In the genomic region with DNA sequence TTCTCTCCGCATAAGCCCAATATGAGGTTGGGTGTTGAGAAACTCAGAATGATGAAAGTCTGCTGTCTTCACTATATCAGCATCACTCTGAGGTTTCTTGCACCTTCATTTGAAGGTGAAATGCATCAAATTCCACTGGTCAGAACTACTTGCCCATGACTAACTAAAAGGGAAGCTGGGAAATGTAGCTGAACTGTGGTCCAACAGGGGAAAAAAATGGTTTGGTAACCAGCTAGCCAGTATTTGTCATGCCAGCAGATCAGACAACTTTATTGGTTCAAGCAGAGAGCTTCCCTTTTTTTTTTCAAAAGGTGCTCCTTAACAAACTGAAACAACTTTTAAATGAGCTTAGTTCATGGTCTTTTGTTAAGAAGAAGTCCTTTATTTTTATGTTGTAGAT, we compare ENCODE assay signal across 18 cellular contexts. TPM values are rescaled to one million over a fixed set of nuclear protein-coding genes. Genes with fewer than 3 reads are reported as not detected.
A peak's percentile ranks its signal among the peaks of the same experiment; 100 is the strongest.
DNase-seq lines count a peak whose midpoint lies in the region; ATAC-seq and TF ChIP-seq lines count a peak whose summit lies in the region.
"Had no signal": no experiment of that assay in that cellular context is flagged by ENCODE, and none has a peak within 500 bp of the region (broad histone marks: within the 10 kb centered on the region; RNA-seq: fewer than 3 reads in every experiment).

No MANE protein-coding gene starts in this region.

- TF ChIP-seq CTCF in SK-N-SH (IDR thresholded peaks at IDR 0.05) (no peak), choroid plexus epithelial cell (conservative IDR thresholded peaks at IDR 0.05; ENCODE audit: low read depth, low read length) (no peak), thyroid gland (IDR thresholded peaks at IDR 0.05) (no peak)

- H4K20me1 ChIP-seq in SK-N-SH (ENCODE audit: insufficient read depth), result no peaks in the 10 kb centered on the region

- H2AFZ ChIP-seq in SK-N-SH (ENCODE audit: low read depth), result no peak overlapping the region

- no peak overlapping the region for H3K9ac ChIP-seq in SK-N-SH

- POLR2A ChIA-PET in SK-N-SH (lab: Yijun Ruan, JAX), result interaction anchor here (1.3 kb wide), 1 partner anchor 14 kb away, joined by 4 read pairs; the partner anchor contains the start of gene PIK3C2A

- 100% methylated on average over 1 of the region's 1 CpG for WGBS in SK-N-SH (ENCODE audit: low lambda C conversion rate)
- 96 to 97% methylated on average over 1 of the region's 1 CpG for WGBS in thyroid gland, 2 donors

- H3K27me3 ChIP-seq in SK-N-SH (ENCODE audit: insufficient read depth) (no peaks in the 10 kb centered on the region), thyroid gland (no peaks in the 10 kb centered on the region)
- H3K27me3 ChIP-seq: spleen, upper lobe of left lung had no signal

- no peak for TF ChIP-seq EP300 in SK-N-SH (IDR thresholded peaks at IDR 0.05; ENCODE audit: borderline replicate concordance in 1 of 2, low read depth in 1 of 2, low read length in 1 of 2)

- intact Hi-C loops in thyroid gland (cut with DNase I), result no loop called here

- no peak for TF ChIP-seq POLR2A in thyroid gland (IDR thresholded peaks at IDR 0.05)

- no peak for TF ChIP-seq RAD21 in SK-N-SH (IDR thresholded peaks at IDR 0.05; ENCODE audit: low read length)

- no peaks in the 10 kb centered on the region for H3K9me2 ChIP-seq in SK-N-SH

- H3K4me3 ChIP-seq in SK-N-SH (ENCODE audit: low read depth in 2 of 2, low read length in 1 of 2) (no peak overlapping the region), choroid plexus epithelial cell (ENCODE audit: low read depth, low read length) (no peak overlapping the region), thyroid gland (replicated peaks in 1 of 3) (no peak overlapping the region)
- H3K4me3 ChIP-seq: HAP-1, spleen, upper lobe of left lung had no signal

- ATAC-seq in SK-N-SH treated with all-trans-retinoic acid at 6 μM for 48 hours, result no peak
- no peak for ATAC-seq in GM21515 (IDR thresholded peaks at IDR 0.05; ENCODE audit: unreplicated experiment)
- no peak for ATAC-seq in HG03469 (IDR thresholded peaks at IDR 0.05; ENCODE audit: unreplicated experiment)
- ATAC-seq: activated CD4-positive, CD25-positive, alpha-beta regulatory T cell treated with anti-CD3 and anti-CD28 coated beads, Interleukin-2, amount 50 U/mL, for 24 hours; activated CD8-positive, alpha-beta memory T cell treated with anti-CD3 and anti-CD28 coated beads, Interleukin-2, amount 10 ng/mL, durations not matched to agents 7 days and 5 days; naive thymus-derived CD8-positive, alpha-beta T cell; stimulated activated memory B cell treated with anti-CD40 and anti-IgM and Interleukin-4, amounts not matched to agents 10 μg/mL and 1 μg/mL and 100 μg/mL, for 72 hours had no signal

- no peak overlapping the region for H3K27ac ChIP-seq in SK-N-SH (ENCODE audit: low read depth in 2 of 2, low read length in 1 of 2)
- peak overlapping the region; percentile 38 to 82 (median 44) for H3K27ac ChIP-seq in thyroid gland
- H3K27ac ChIP-seq: spleen, upper lobe of left lung had no signal

- CTCF ChIA-PET in SK-N-SH (lab: Yijun Ruan, JAX), result interaction anchor here (1.3 to 2.9 kb wide), 3 partner anchors 8 to 283 kb away, joined by 3 to 11 read pairs (median 10); no protein-coding TSS in a partner anchor

- H3F3A ChIP-seq in SK-N-SH (replicated peaks; ENCODE audit: insufficient read depth), result no peaks in the 10 kb centered on the region

- DNase-seq in SK-N-SH (no peak), NOMO-1 treated with dmso at 0.1 percent for 144 hours (lab: John Stamatoyannopoulos, UW; ENCODE audit: unreplicated experiment) (peak; percentile 35), choroid plexus epithelial cell (ENCODE audit: low read depth) (peak; percentile 84), thyroid gland (no peak)
- DNase-seq in stimulated activated CD4-positive, alpha-beta T cell treated with anti-CD3 and anti-CD28 coated beads, Interleukin-4, amount 100 ng/mL, for 4 hours, result no peak
- DNase-seq: activated CD8-positive, alpha-beta memory T cell treated with anti-CD3 and anti-CD28 coated beads, Interleukin-2, amount 10 ng/mL, durations not matched to agents 7 days and 5 days; amniotic stem cell; cortex of kidney; naive thymus-derived CD8-positive, alpha-beta T cell; NCI-H1092 treated with DMSO at 0.1 percent for 48 hours; spleen; upper lobe of left lung had no signal

- H3K4me1 ChIP-seq in SK-N-SH (ENCODE audit: control insufficient read depth in 1 of 2, insufficient read depth in 2 of 2, low read depth in 1 of 2, low read length in 1 of 2), result no peaks in the 10 kb centered on the region
- peaks cover 0 to 13% of the 10 kb centered on the region in 2 donors for H3K4me1 ChIP-seq in thyroid gland
- H3K4me1 ChIP-seq: HAP-1, spleen had no signal

- H3K36me3 ChIP-seq in SK-N-SH (replicated peaks in 1 of 2; ENCODE audit: control insufficient read depth in 1 of 2, insufficient read depth in 2 of 2, low read length in 1 of 2) (no peaks in the 10 kb centered on the region), thyroid gland (no peaks in the 10 kb centered on the region)
- H3K36me3 ChIP-seq: HAP-1, spleen, upper lobe of left lung had no signal

- no peaks in the 10 kb centered on the region for H3K9me3 ChIP-seq in SK-N-SH
- H3K9me3 ChIP-seq in thyroid gland, result no peaks in the 10 kb centered on the region
- H3K9me3 ChIP-seq: HAP-1, spleen, upper lobe of left lung had no signal

- no peaks in the 10 kb centered on the region for H3K79me2 ChIP-seq in SK-N-SH (ENCODE audit: insufficient read depth)

- H3K4me2 ChIP-seq in SK-N-SH, result no peak overlapping the region

TF ChIP-seq in SK-N-SH, 30 proteins besides CTCF, POLR2A, EP300 and RAD21:
- TF ChIP-seq TAF1 (IDR thresholded peaks at IDR 0.05; ENCODE audit: borderline replicate concordance, low read depth, low read length) (no peak), FOSL2 (IDR thresholded peaks at IDR 0.05; ENCODE audit: borderline replicate concordance, low read depth) (peak; percentile 13; the same call in 1 of the 2 replicates)

TF ChIP-seq in SK-N-SH treated with all-trans-retinoic acid at 6 μM for 48 hours, 23 proteins besides CTCF, POLR2A, EP300 and RAD21 (continues in another document):
- TF ChIP-seq OSR1 (CRISPR knock-in tag; IDR thresholded peaks at IDR 0.05) (no peak), CSDC2 (CRISPR knock-in tag; IDR thresholded peaks at IDR 0.05) (no peak), ARNTL (CRISPR knock-in tag; IDR thresholded peaks at IDR 0.05; ENCODE audit: borderline replicate concordance, low read depth) (no peak), ISL1 (CRISPR knock-in tag; IDR thresholded peaks at IDR 0.05) (no peak), RARB (CRISPR knock-in tag; IDR thresholded peaks at IDR 0.05) (no peak), ZC3H10 (CRISPR knock-in tag; IDR thresholded peaks at IDR 0.05) (no peak), TOX (CRISPR knock-in tag; IDR thresholded peaks at IDR 0.05; ENCODE audit: borderline replicate concordance) (no peak), ZNF565 (CRISPR knock-in tag; conservative IDR thresholded peaks at IDR 0.05; ENCODE audit: low read depth) (no peak), SNAI2 (CRISPR knock-in tag; IDR thresholded peaks at IDR 0.05) (no peak), PPARA (CRISPR knock-in tag; IDR thresholded peaks at IDR 0.05; ENCODE audit: borderline replicate concordance) (no peak), BACH2 (CRISPR knock-in tag; IDR thresholded peaks at IDR 0.05; ENCODE audit: borderline replicate concordance) (no peak), ZNF8 (CRISPR knock-in tag; IDR thresholded peaks at IDR 0.05) (no peak), ZFP3 (CRISPR knock-in tag; IDR thresholded peaks at IDR 0.05) (no peak), TCF4 (CRISPR knock-in tag; IDR thresholded peaks at IDR 0.05; ENCODE audit: borderline replicate concordance) (no peak)
- TF ChIP-seq, protein P1, sequence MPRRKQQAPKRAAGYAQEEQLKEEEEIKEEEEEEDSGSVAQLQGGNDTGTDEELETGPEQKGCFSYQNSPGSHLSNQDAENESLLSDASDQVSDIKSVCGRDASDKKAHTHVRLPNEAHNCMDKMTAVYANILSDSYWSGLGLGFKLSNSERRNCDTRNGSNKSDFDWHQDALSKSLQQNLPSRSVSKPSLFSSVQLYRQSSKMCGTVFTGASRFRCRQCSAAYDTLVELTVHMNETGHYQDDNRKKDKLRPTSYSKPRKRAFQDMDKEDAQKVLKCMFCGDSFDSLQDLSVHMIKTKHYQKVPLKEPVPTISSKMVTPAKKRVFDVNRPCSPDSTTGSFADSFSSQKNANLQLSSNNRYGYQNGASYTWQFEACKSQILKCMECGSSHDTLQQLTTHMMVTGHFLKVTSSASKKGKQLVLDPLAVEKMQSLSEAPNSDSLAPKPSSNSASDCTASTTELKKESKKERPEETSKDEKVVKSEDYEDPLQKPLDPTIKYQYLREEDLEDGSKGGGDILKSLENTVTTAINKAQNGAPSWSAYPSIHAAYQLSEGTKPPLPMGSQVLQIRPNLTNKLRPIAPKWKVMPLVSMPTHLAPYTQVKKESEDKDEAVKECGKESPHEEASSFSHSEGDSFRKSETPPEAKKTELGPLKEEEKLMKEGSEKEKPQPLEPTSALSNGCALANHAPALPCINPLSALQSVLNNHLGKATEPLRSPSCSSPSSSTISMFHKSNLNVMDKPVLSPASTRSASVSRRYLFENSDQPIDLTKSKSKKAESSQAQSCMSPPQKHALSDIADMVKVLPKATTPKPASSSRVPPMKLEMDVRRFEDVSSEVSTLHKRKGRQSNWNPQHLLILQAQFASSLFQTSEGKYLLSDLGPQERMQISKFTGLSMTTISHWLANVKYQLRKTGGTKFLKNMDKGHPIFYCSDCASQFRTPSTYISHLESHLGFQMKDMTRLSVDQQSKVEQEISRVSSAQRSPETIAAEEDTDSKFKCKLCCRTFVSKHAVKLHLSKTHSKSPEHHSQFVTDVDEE (CRISPR knock-in tag; IDR thresholded peaks at IDR 0.05), result no peak

RNA-seq across cellular contexts. Expression of gene PIK3C2A, which starts 14.2 kb away (rescaled TPM):
- polyA plus RNA-seq in SK-N-SH (2012; rRNA removed), result 9.3 and 13.3 TPM in 2 replicates
- 13.8 and 15.6 TPM in 2 replicates for polyA plus RNA-seq in SK-N-SH (2012; cell fraction: cytosol; rRNA removed)
- 7.8 and 19.2 TPM in 2 replicates for polyA plus RNA-seq in SK-N-SH (2012; cell fraction: nucleus; rRNA removed)
- total RNA-seq in thyroid gland, result 100 to 1,000 TPM in 3 of 4 donors, 10 to 100 TPM in 1; 94.0 to 207 (median 132) TPM

RNA-seq across cellular contexts. Expression of gene NUCB2, which starts 54.6 kb away (rescaled TPM):
- polyA plus RNA-seq in SK-N-SH (2012; rRNA removed), result 23.9 and 25.0 TPM in 2 replicates
- polyA plus RNA-seq in SK-N-SH (2012; cell fraction: cytosol; rRNA removed), result 34.5 and 53.2 TPM in 2 replicates
- 8.0 and 16.6 TPM in 2 replicates for polyA plus RNA-seq in SK-N-SH (2012; cell fraction: nucleus; rRNA removed)
- 100 to 1,000 TPM in 3 of 4 donors, 10 to 100 TPM in 1; 73.2 to 152 (median 113) TPM for total RNA-seq in thyroid gland

Comparison
In these comparisons a context has a peak if more than half of its experiments do, and no peak if none do; other contexts are left out.
1. DNase-seq: peak in NOMO-1 treated with dmso at 0.1 percent for 144 hours (single experiment) and choroid plexus epithelial cell (single experiment); none in SK-N-SH (single experiment), thyroid gland (0 of 2) and stimulated activated CD4-positive, alpha-beta T cell treated with anti-CD3 and anti-CD28 coated beads, Interleukin-4, amount 100 ng/mL, for 4 hours (0 of 2).
2. H3K27ac ChIP-seq: peak in thyroid gland (3 of 3); none in SK-N-SH (0 of 2).